ENCODE assay signal across 20 cellular contexts in genomic region chr2:205689837-205690236, GRCh38. TPM values are rescaled to one million over a fixed set of nuclear protein-coding genes. Genes with fewer than 3 reads are reported as not detected.
DNase-seq lines count a peak whose midpoint lies in the region; ATAC-seq, FAIRE-seq and TF ChIP-seq lines count a peak whose summit lies in the region.
"Had no signal": no experiment of that assay in that cellular context is flagged by ENCODE, and none has a peak within 500 bp of the region (broad histone marks: within the 10 kb centered on the region; RNA-seq: fewer than 3 reads in every experiment).

No MANE protein-coding gene starts in this region.

- CTCF ChIA-PET in K562 (lab: Yijun Ruan, JAX; ENCODE audit: low intra/inter-chr PET ratio) = no interaction called here

- no peak overlapping the region for H3K9ac ChIP-seq in K562 (ENCODE audit: insufficient read depth in 1 of 2, low read depth in 2 of 2, low read length in 2 of 2)

- TF ChIP-seq EP300 in K562 (IDR thresholded peaks at IDR 0.05; ENCODE audit: low read length) = no peak

- H3K4me1 ChIP-seq in K562 (replicated peaks in 1 of 2; ENCODE audit: control insufficient read depth in 2 of 2, insufficient read depth in 2 of 2, low read length in 2 of 2) = peaks cover 0 to 5% of the 10 kb centered on the region in 2 experiments; a peak in 1 of 5 replicates
- H3K4me1 ChIP-seq in uterus = peaks cover 5 to 14% of the 10 kb centered on the region in 2 donors

- intact Hi-C loops in K562 (cut with micrococcal nuclease) (no loop called here), head of caudate nucleus (cut with DNase I) (loop anchor here (10.0 kb wide), 1 partner anchor 815 kb away; no protein-coding TSS in a partner anchor), uterus (cut with DNase I; ENCODE audit: low total_unique reads) (loop anchor here (10.0 kb wide), 1 partner anchor 65 kb away; no protein-coding TSS in a partner anchor)

- 0% methylated on average over 9 of the region's 9 CpGs for WGBS in K562 (ENCODE audit: insufficient coverage, low coverage, missing lambda C conversion rate)

- no peaks in the 10 kb centered on the region for H4K20me1 ChIP-seq in K562 (replicated peaks; ENCODE audit: control insufficient read depth, insufficient read depth, low read length)

- H3K9me1 ChIP-seq in K562 (ENCODE audit: control insufficient read depth, insufficient read depth, low read length) = no peaks in the 10 kb centered on the region

- in situ Hi-C loops in K562 (cut with MboI) = loop anchor here (25.0 kb wide), 1 partner anchor 1428 kb away; no protein-coding TSS in a partner anchor

- ATAC-seq in K562 = no peak
- no peak for ATAC-seq in HG03460 (IDR thresholded peaks at IDR 0.05; ENCODE audit: unreplicated experiment)
- no peak for ATAC-seq in effector memory CD8-positive, alpha-beta T cell (replicated peaks)

- no peaks in the 10 kb centered on the region for H3K27me3 Mint-ChIP-seq in osteocyte (ENCODE audit: unreplicated experiment)
- peaks cover 40 to 65% of the 10 kb centered on the region in 2 donors for H3K27me3 Mint-ChIP-seq in effector memory CD8-positive, alpha-beta T cell

- no peak for TF ChIP-seq POLR2A in K562 (conservative IDR thresholded peaks at IDR 0.05)
- TF ChIP-seq POLR2A in uterus (IDR thresholded peaks at IDR 0.05) = no peak

- H3K27ac Mint-ChIP-seq in osteocyte (ENCODE audit: unreplicated experiment) = peak overlapping the region; percentile 51
- H3K27ac Mint-ChIP-seq in effector memory CD8-positive, alpha-beta T cell = no peak overlapping the region

- FAIRE-seq in K562 (lab: Jason Lieb, UNC) = no peak
- FAIRE-seq: GM12892, RCC 7860 had no signal

- H3K27ac ChIP-seq in K562 (ENCODE audit: extremely low read depth, low read depth, low read length) = no peak overlapping the region
- H3K27ac ChIP-seq in uterus = peak overlapping the region; percentile 98

- H3K9me3 Mint-ChIP-seq in osteocyte (ENCODE audit: unreplicated experiment) = no peaks in the 10 kb centered on the region
- no peaks in the 10 kb centered on the region for H3K9me3 Mint-ChIP-seq in effector memory CD8-positive, alpha-beta T cell

- H3K27me3 ChIP-seq in K562 (ENCODE audit: control insufficient read depth in 2 of 2, insufficient read depth in 2 of 2, low read length in 2 of 2) = peaks cover 0 to 17% of the 10 kb centered on the region in 2 experiments; a peak in 3 of 5 replicates
- no peaks in the 10 kb centered on the region for H3K27me3 ChIP-seq in uterus

- BruUV-seq in K562 (replicated peaks; lab: Mats Ljungman, UMichigan) = no TSS peak

- no peak overlapping the region for H2AFZ ChIP-seq in K562 (ENCODE audit: low read depth, low read length)

- H3K4me3 ChIP-seq in K562 (no peak overlapping the region), uterus (no peak overlapping the region)
- H3K4me3 ChIP-seq: MG63 had no signal

- H3K36me3 ChIP-seq in K562 (ENCODE audit: control insufficient read depth, insufficient read depth, low read length) (no peaks in the 10 kb centered on the region), uterus (no peaks in the 10 kb centered on the region)
- H3K36me3 ChIP-seq: MG63 had no signal

- H3K36me3 Mint-ChIP-seq in osteocyte (ENCODE audit: unreplicated experiment) = peaks cover 9% of the 10 kb centered on the region
- H3K36me3 Mint-ChIP-seq in effector memory CD8-positive, alpha-beta T cell (ENCODE audit: insufficient read depth) = no peaks in the 10 kb centered on the region

- no peaks in the 10 kb centered on the region for H3K79me2 ChIP-seq in K562 (ENCODE audit: control insufficient read depth, insufficient read depth, low read length)

- no peak for TF ChIP-seq RAD21 in K562 (CRISPR knock-in tag; conservative IDR thresholded peaks at IDR 0.05 in 1 of 2, IDR thresholded peaks at IDR 0.05 in 1 of 2)

- no peak for TF ChIP-seq CTCF in K562 (IDR thresholded peaks at IDR 0.05 in 2 of 3, conservative IDR thresholded peaks at IDR 0.05 in 1 of 3; ENCODE audit: insufficient read depth in 2 of 3, low read depth in 1 of 3, low read length in 3 of 3)
- no peak for TF ChIP-seq CTCF in osteocyte (IDR thresholded peaks at IDR 0.05)
- TF ChIP-seq CTCF in uterus (IDR thresholded peaks at IDR 0.05) = no peak

- H3K9me3 ChIP-seq in K562 (replicated peaks; ENCODE audit: control insufficient read depth, insufficient read depth, low read depth, low read length) (no peaks in the 10 kb centered on the region), uterus (no peaks in the 10 kb centered on the region)
- H3K9me3 ChIP-seq: Caco-2, MG63 had no signal

- no peak overlapping the region for H3K4me2 ChIP-seq in K562 (ENCODE audit: insufficient read depth, low read length)

- DNase-seq in K562 (ENCODE audit: extremely low read depth in 1 of 4, low spot score in 3 of 4) (no peak), head of caudate nucleus (peak in 24 of 42 donors; percentile 29 to 88 (median 54)), osteocyte (ENCODE audit: extremely low spot score, unreplicated experiment) (no peak), uterus (no peak), T-helper 2 cell (no peak)
- no peak for DNase-seq in effector memory CD8-positive, alpha-beta T cell
- DNase-seq: AML-193, Caco-2, DMS153, H7, Karpas-422, MG63, NCI-H1092 treated with DMSO at 0.1 percent for 48 hours, NCI-H1694, NCI-H2227 treated with DMSO at 0.1 percent for 48 hours, NCI-H524, Right ventricle myocardium superior had no signal

- POLR2A ChIA-PET in K562 (lab: Yijun Ruan, JAX) = no interaction called here

- H3K4me3 Mint-ChIP-seq in osteocyte (ENCODE audit: unreplicated experiment) = no peak overlapping the region
- H3K4me3 Mint-ChIP-seq in effector memory CD8-positive, alpha-beta T cell = no peak overlapping the region

- H3K4me1 Mint-ChIP-seq in osteocyte (ENCODE audit: unreplicated experiment) = peaks cover 55% of the 10 kb centered on the region
- no peaks in the 10 kb centered on the region for H3K4me1 Mint-ChIP-seq in effector memory CD8-positive, alpha-beta T cell (ENCODE audit: low read depth in 2 of 2)

TF ChIP-seq in K562, 482 proteins besides CTCF, POLR2A, EP300 and RAD21:
- peak; percentile 43; the same call in 1 of the 2 replicates for TF ChIP-seq L3MBTL2 (IDR thresholded peaks at IDR 0.05)
- peak in 1 of 2 experiments; percentile 76 for TF ChIP-seq E2F6 (IDR thresholded peaks at IDR 0.05; ENCODE audit: borderline replicate concordance in 1 of 2, extremely low read depth in 1 of 2, insufficient read depth in 1 of 2, insufficient read length in 1 of 2, low read depth in 1 of 2, low read length in 1 of 2, poor library complexity in 1 of 2, severe bottlenecking in 1 of 2)
- no peak for TF ChIP-seq POLR2H (tag; IDR thresholded peaks at IDR 0.05; ENCODE audit: low read depth)

RNA-seq across cellular contexts. Expression of gene NRP2, which starts 7.5 kb away (rescaled TPM):
- not detected in 2 replicates for total RNA-seq in K562 (2011; cell fraction: chromatin; rRNA removed; ENCODE audit: low replicate concordance)
- total RNA-seq in K562 (2011; cell fraction: nucleolus; rRNA removed) = not detected in 2 replicates
- total RNA-seq in K562 (2011; cell fraction: nucleoplasm; rRNA removed) = not detected in 2 replicates
- total RNA-seq in K562 (2014; rRNA removed) (0.05 TPM in 1 of 2 replicates, not detected in the other), K562 (2014; rRNA removed; fragmentation: Illumina TruSeq; extraction: Trizol) (not detected in 2 replicates), K562 (2015; rRNA removed; fragmentation: Illumina TruSeq; extraction: Trizol) (not detected in 2 replicates), K562 (2021) (0.13 and 0.31 TPM in 2 replicates), osteocyte (52.4 and 58.4 TPM in 2 replicates), uterus (100 to 1,000 TPM in 3 of 4 donors, 10 to 100 TPM in 1; 35.9 to 156 (median 114) TPM)
- polyA plus RNA-seq in K562 (2011; rRNA removed) (not detected in 2 replicates), K562 (2014; fragmentation: Illumina TruSeq; extraction: Trizol) (0.15 TPM in 1 of 2 replicates, not detected in the other), K562 (2014; fragmentation: Nextera tagmentation; extraction: Ambion mirVana) (not detected), K562 (2014; rRNA removed) (0.16 TPM in 1 of 2 replicates, not detected in the other)
- 0.01 and 0.04 TPM in 2 replicates for polyA plus RNA-seq in K562 (2011; cell fraction: cytosol; rRNA removed)
- not detected in 2 replicates for polyA plus RNA-seq in K562 (2011; cell fraction: nucleus; rRNA removed)
- polyA plus RNA-seq in K562 (2012) = 0.01 and 0.06 TPM in 2 replicates
- polyA minus RNA-seq in K562 (2011; rRNA and poly(A)+ RNA removed) = not detected in 2 replicates
- not detected in 2 replicates for polyA minus RNA-seq in K562 (2011; cell fraction: cytosol; rRNA and poly(A)+ RNA removed)
- polyA minus RNA-seq in K562 (2011; cell fraction: nucleus; rRNA and poly(A)+ RNA removed) = not detected in 2 replicates

Comparison
In these comparisons a context has a peak if more than half of its experiments do, and no peak if none do; other contexts are left out.
1. DNase-seq: peak in head of caudate nucleus (24 of 42); none in K562 (0 of 4), osteocyte (single experiment), uterus (0 of 2), T-helper 2 cell (0 of 5) and effector memory CD8-positive, alpha-beta T cell (0 of 3).
2. RNA of gene NRP2, which starts 7.5 kb away (total RNA-seq): 35.9 to 156 TPM in uterus and 52.4 to 58.4 TPM in osteocyte; 0.05 to 0.31 TPM in K562; every median in the first group is over 10 times any median in the second.